1 cellular context compared by ENCODE assay signal in genomic region chr1:235503333-235504121, GRCh38.
TF ChIP-seq lines count a peak whose summit lies in the region.

No MANE protein-coding gene starts in this region.

TF ChIP-seq in GM23338, 12 proteins besides CTCF, POLR2A, EP300 and RAD21 (continued from another document):
- no peak for TF ChIP-seq ZNF462 (CRISPR knock-in tag; IDR thresholded peaks at IDR 0.05)
- no peak for TF ChIP-seq STAT1 (IDR thresholded peaks at IDR 0.05; ENCODE audit: unreplicated experiment)
- no peak for TF ChIP-seq ZNF114 (CRISPR knock-in tag; IDR thresholded peaks at IDR 0.05)
- TF ChIP-seq EZH2 (IDR thresholded peaks at IDR 0.05; ENCODE audit: low read depth, unreplicated experiment) = no peak
- TF ChIP-seq REST (IDR thresholded peaks at IDR 0.05; ENCODE audit: unreplicated experiment) = no peak
- TF ChIP-seq ZNF331 (CRISPR knock-in tag; IDR thresholded peaks at IDR 0.05; ENCODE audit: low read depth) = no peak
- TF ChIP-seq POLR2AphosphoS5 (IDR thresholded peaks at IDR 0.05; ENCODE audit: low read depth) = no peak
- TF ChIP-seq EZH2phosphoT487 (IDR thresholded peaks at IDR 0.05; ENCODE audit: unreplicated experiment) = no peak
- no peak for TF ChIP-seq CREB1 (CRISPR knock-in tag; IDR thresholded peaks at IDR 0.05; ENCODE audit: low read depth)
